In genomic region chr19:33470686-33471085, GRCh38 we compare ENCODE assay signal across 22 cellular contexts. TPM values are rescaled to one million over a fixed set of nuclear protein-coding genes. Genes with fewer than 3 reads are reported as not detected.
DNase-seq lines count a peak whose midpoint lies in the region; ATAC-seq, FAIRE-seq and TF ChIP-seq lines count a peak whose summit lies in the region.
"Had no signal": no experiment of that assay in that cellular context is flagged by ENCODE, and none has a peak within 500 bp of the region (broad histone marks: within the 10 kb centered on the region; RNA-seq: fewer than 3 reads in every experiment).

No MANE protein-coding gene starts in this region.

- H3K9me3 Mint-ChIP-seq in astrocyte (ENCODE audit: unreplicated experiment), result peaks cover 3% of the 10 kb centered on the region
- H3K9me3 Mint-ChIP-seq: CD4-positive, CD25-positive, alpha-beta regulatory T cell had no signal

- TF ChIP-seq CTCF in astrocyte (IDR thresholded peaks at IDR 0.05; ENCODE audit: insufficient read depth, low read depth, low read length), result no peak
- TF ChIP-seq CTCF in upper lobe of right lung (IDR thresholded peaks at IDR 0.05), result no peak

- no peak overlapping the region for H3K9ac ChIP-seq in astrocyte (ENCODE audit: low read length)

- intact Hi-C loops in upper lobe of right lung (cut with DNase I), result no loop called here

- no peaks in the 10 kb centered on the region for H3K79me2 ChIP-seq in astrocyte (ENCODE audit: insufficient read depth, low read length)

- peaks cover 5% of the 10 kb centered on the region for H4K20me1 ChIP-seq in astrocyte (ENCODE audit: insufficient read depth, low read length)

- peak; percentile 34 for DNase-seq in activated effector memory CD4-positive, alpha-beta T cell treated with anti-CD3 and anti-CD28 coated beads, Interleukin-2, amount 50 U/mL, for 16 hours
- no peak for DNase-seq in activated effector memory CD4-positive, alpha-beta T cell treated with Interleukin-2 at 50 U/mL for 16 hours
- DNase-seq in astrocyte (ENCODE audit: low read depth), result no peak
- DNase-seq in mesenteric fat pad (ENCODE audit: low spot score), result peak; percentile 64
- DNase-seq in upper lobe of right lung, result peak; percentile 26
- DNase-seq in OCI-M1 (lab: John Stamatoyannopoulos, UW), result no peak
- DNase-seq in NK-92 (lab: John Stamatoyannopoulos, UW; ENCODE audit: unreplicated experiment), result no peak
- DNase-seq: CD4-positive, CD25-positive, alpha-beta regulatory T cell; COR-L47; DMS 273 treated with DMSO at 0.1 percent for 48 hours; KBM-7; NCI-H1694 treated with DMSO at 0.1 percent for 48 hours; NCI-H2107; NCI-H510A; NCI-H748 treated with DMSO at 0.1 percent for 48 hours; PC-3; RPMI8226 had no signal

- H3K4me3 ChIP-seq in astrocyte (ENCODE audit: insufficient read depth, low read depth, low read length) (no peak overlapping the region), upper lobe of right lung (no peak overlapping the region)

- ATAC-seq in upper lobe of right lung (no peak), GM18868 (IDR thresholded peaks at IDR 0.05; ENCODE audit: unreplicated experiment) (no peak)
- ATAC-seq: HCT116, PC-3 had no signal

- no peak overlapping the region for H3K4me2 ChIP-seq in astrocyte (ENCODE audit: low read length)

- FAIRE-seq in astrocyte (lab: Jason Lieb, UNC), result no peak
- FAIRE-seq: A204.1, G401.6 had no signal

- no peak overlapping the region for H3K27ac ChIP-seq in astrocyte (ENCODE audit: low read depth, low read length)
- no peak overlapping the region for H3K27ac ChIP-seq in upper lobe of right lung

- no peaks in the 10 kb centered on the region for H3K27me3 Mint-ChIP-seq in astrocyte (ENCODE audit: low read depth, unreplicated experiment)
- H3K27me3 Mint-ChIP-seq: CD4-positive, CD25-positive, alpha-beta regulatory T cell had no signal

- H3K4me3 Mint-ChIP-seq in astrocyte (ENCODE audit: unreplicated experiment), result no peak overlapping the region
- H3K4me3 Mint-ChIP-seq: CD4-positive, CD25-positive, alpha-beta regulatory T cell had no signal

- no peaks in the 10 kb centered on the region for H3K36me3 ChIP-seq in astrocyte (ENCODE audit: insufficient read depth, low read length)
- no peaks in the 10 kb centered on the region for H3K36me3 ChIP-seq in upper lobe of right lung

- no peak overlapping the region for H2AFZ ChIP-seq in astrocyte (ENCODE audit: low read depth, low read length)

- H3K9me3 ChIP-seq in astrocyte (ENCODE audit: insufficient read depth, low read depth, low read length) (no peaks in the 10 kb centered on the region), upper lobe of right lung (no peaks in the 10 kb centered on the region)
- H3K9me3 ChIP-seq: BE2C had no signal

- H3K4me1 ChIP-seq in astrocyte (ENCODE audit: insufficient read depth, low read length) (peaks cover 25% of the 10 kb centered on the region), upper lobe of right lung (no peaks in the 10 kb centered on the region)

- peaks cover 4% of the 10 kb centered on the region for H3K36me3 Mint-ChIP-seq in astrocyte (ENCODE audit: low read depth, unreplicated experiment)

- peaks cover 15% of the 10 kb centered on the region for H3K4me1 Mint-ChIP-seq in astrocyte (ENCODE audit: low read depth, unreplicated experiment)

- no peaks in the 10 kb centered on the region for H3K27me3 ChIP-seq in astrocyte (ENCODE audit: insufficient read depth, low read length)
- H3K27me3 ChIP-seq in upper lobe of right lung, result no peaks in the 10 kb centered on the region
- H3K27me3 ChIP-seq: BE2C had no signal

- H3K27ac Mint-ChIP-seq in astrocyte (ENCODE audit: unreplicated experiment), result peak overlapping the region; percentile 34

RNA-seq across cellular contexts. Expression of gene PEPD, which starts 50.9 kb away (rescaled TPM):
- total RNA-seq in astrocyte (37.9 and 38.4 TPM in 2 replicates), mesenteric fat pad (97.0 TPM), upper lobe of right lung (78.4 TPM)

Comparison
In these comparisons a context has a peak if more than half of its experiments do, and no peak if none do; other contexts are left out.
1. DNase-seq: peak in activated effector memory CD4-positive, alpha-beta T cell treated with anti-CD3 and anti-CD28 coated beads, Interleukin-2, amount 50 U/mL, for 16 hours (single experiment), mesenteric fat pad (single experiment) and upper lobe of right lung (single experiment); none in activated effector memory CD4-positive, alpha-beta T cell treated with Interleukin-2 at 50 U/mL for 16 hours (single experiment), astrocyte (single experiment), OCI-M1 (single experiment) and NK-92 (single experiment).